9 cellular contexts compared by ENCODE assay signal in genomic region chr16:2512920-2513404, GRCh38. TPM values are rescaled to one million over a fixed set of nuclear protein-coding genes. Genes with fewer than 3 reads are reported as not detected.
DNase-seq lines count a peak whose midpoint lies in the region; ATAC-seq, FAIRE-seq and TF ChIP-seq lines count a peak whose summit lies in the region.
"Had no signal": no experiment of that assay in that cellular context is flagged by ENCODE, and none has a peak within 500 bp of the region (broad histone marks: within the 10 kb centered on the region; RNA-seq: fewer than 3 reads in every experiment).

No MANE protein-coding gene starts in this region.

- FAIRE-seq in bronchial epithelial cell (lab: Jason Lieb, UNC), result no peak
- FAIRE-seq: A204.1 had no signal

- H3K27me3 ChIP-seq in bronchial epithelial cell (ENCODE audit: control insufficient read depth, insufficient read depth, low read length), result no peaks in the 10 kb centered on the region

- no peak for ATAC-seq in GM18909 (IDR thresholded peaks at IDR 0.05; ENCODE audit: poor library complexity, unreplicated experiment)

- H3K9me3 Mint-ChIP-seq in mesothelial cell of epicardium, result no peaks in the 10 kb centered on the region

- H3K4me1 Mint-ChIP-seq in mesothelial cell of epicardium, result peaks cover 47% of the 10 kb centered on the region

- H3K27ac Mint-ChIP-seq in mesothelial cell of epicardium, result peak overlapping the region; percentile 91

- peak; percentile 56 for DNase-seq in DMS 273 (lab: John Stamatoyannopoulos, UW; ENCODE audit: unreplicated experiment)
- no peak for DNase-seq in DMS 273 treated with DMSO at 0.1 percent for 48 hours (lab: John Stamatoyannopoulos, UW)
- peak; percentile 70 for DNase-seq in NCI-H146 (lab: John Stamatoyannopoulos, UW)
- DNase-seq in bronchial epithelial cell (ENCODE audit: low read depth), result no peak
- no peak for DNase-seq in mesothelial cell of epicardium (ENCODE audit: low spot score in 2 of 2, unreplicated experiment in 2 of 2)
- DNase-seq in H4 (ENCODE audit: low spot score), result no peak
- DNase-seq in HEK293T (ENCODE audit: extremely low spot score), result no peak

- CTCF ChIA-PET in HEK293T (lab: Yijun Ruan, JAX), result interaction anchor here (0.6 to 1.0 kb wide), 2 partner anchors 12 to 414 kb away, joined by 3 read pairs; no protein-coding TSS in a partner anchor

- H3K4me3 Mint-ChIP-seq in mesothelial cell of epicardium, result peak overlapping the region; percentile 69

- H3K36me3 ChIP-seq in bronchial epithelial cell (ENCODE audit: control insufficient read depth, insufficient read depth, low read length), result peaks cover 7% of the 10 kb centered on the region

- TF ChIP-seq CTCF in bronchial epithelial cell (IDR thresholded peaks at IDR 0.05; ENCODE audit: insufficient read depth, low read length, severe bottlenecking), result no peak
- no peak for TF ChIP-seq CTCF in mesothelial cell of epicardium (IDR thresholded peaks at IDR 0.05; ENCODE audit: unreplicated experiment)

- H3K36me3 Mint-ChIP-seq in mesothelial cell of epicardium, result no peaks in the 10 kb centered on the region

- peaks cover 3% of the 10 kb centered on the region for H3K27me3 Mint-ChIP-seq in mesothelial cell of epicardium (ENCODE audit: low read depth)

- peak overlapping the region; percentile 97 for H3K4me3 ChIP-seq in bronchial epithelial cell (ENCODE audit: low read depth, low read length)

- POLR2A ChIA-PET in HEK293T (lab: Yijun Ruan, JAX), result interaction anchor here (0.6 to 2.3 kb wide), 6 partner anchors 8 to 53 kb away, joined by 3 to 6 read pairs (median 4); partner anchors contain the start of genes PDPK1, TBC1D24 and TEDC2

TF ChIP-seq in HEK293T, 16 proteins besides CTCF, POLR2A, EP300 and RAD21:
- TF ChIP-seq FOXK2 (IDR thresholded peaks at IDR 0.05), result no peak
- no peak for TF ChIP-seq LEF1 (IDR thresholded peaks at IDR 0.05; ENCODE audit: borderline replicate concordance)
- no peak for TF ChIP-seq ELF4 (IDR thresholded peaks at IDR 0.05)
- no peak for TF ChIP-seq SUZ12 (IDR thresholded peaks at IDR 0.05)
- no peak for TF ChIP-seq NFRKB (IDR thresholded peaks at IDR 0.05)
- TF ChIP-seq FOXM1 (IDR thresholded peaks at IDR 0.05; ENCODE audit: borderline replicate concordance), result no peak
- TF ChIP-seq FOXA1 (IDR thresholded peaks at IDR 0.05), result no peak
- no peak for TF ChIP-seq PKNOX1 (IDR thresholded peaks at IDR 0.05)
- no peak for TF ChIP-seq CTBP1 (IDR thresholded peaks at IDR 0.05; ENCODE audit: borderline replicate concordance)
- TF ChIP-seq BHLHE40 (IDR thresholded peaks at IDR 0.05; ENCODE audit: borderline replicate concordance), result no peak
- no peak for TF ChIP-seq L3MBTL2 (conservative IDR thresholded peaks at IDR 0.05)

RNA-seq across cellular contexts. Expression of gene ATP6V0C, which starts 0.8 kb away (rescaled TPM):
- total RNA-seq in bronchial epithelial cell (7.9 and 13.2 TPM in 2 replicates), mesothelial cell of epicardium (143 to 151 TPM (median 149 TPM) in 3 replicates)
- 39.7 and 40.5 TPM in 2 replicates for total RNA-seq in H4 (2014; rRNA removed; shearing (Covaris generic))

RNA-seq across cellular contexts. Expression of gene AMDHD2, which starts 7.2 kb away (rescaled TPM):
- 27.7 and 35.8 TPM in 2 replicates for total RNA-seq in bronchial epithelial cell
- 46.3 to 47.2 TPM (median 46.4 TPM) in 3 replicates for total RNA-seq in mesothelial cell of epicardium
- total RNA-seq in H4 (2014; rRNA removed; shearing (Covaris generic)), result 15.8 and 24.6 TPM in 2 replicates

RNA-seq across cellular contexts. Expression of gene CEMP1, which starts 18.2 kb away (rescaled TPM):
- total RNA-seq in bronchial epithelial cell (0.26 TPM in 1 of 2 replicates, not detected in the other), mesothelial cell of epicardium (0.75 to 1.7 TPM (median 1.1 TPM) in 3 replicates)
- total RNA-seq in H4 (2014; rRNA removed; shearing (Covaris generic)), result 0.08 TPM in 1 of 2 replicates, not detected in the other

RNA-seq across cellular contexts. Expression of gene PDPK1, which starts 24.9 kb away (rescaled TPM):
- total RNA-seq in bronchial epithelial cell, result 11.8 and 17.7 TPM in 2 replicates
- total RNA-seq in mesothelial cell of epicardium, result 40.4 to 44.6 TPM (median 42.7 TPM) in 3 replicates
- 8.2 and 9.4 TPM in 2 replicates for total RNA-seq in H4 (2014; rRNA removed; shearing (Covaris generic))

RNA-seq across cellular contexts. Expression of gene TBC1D24, which starts 38.0 kb away (rescaled TPM):
- total RNA-seq in bronchial epithelial cell (4.7 and 5.4 TPM in 2 replicates), mesothelial cell of epicardium (24.2 to 25.0 TPM (median 24.7 TPM) in 3 replicates)
- 5.6 and 5.9 TPM in 2 replicates for total RNA-seq in H4 (2014; rRNA removed; shearing (Covaris generic))

Comparison
In these comparisons a context has a peak if more than half of its experiments do, and no peak if none do; other contexts are left out.
1. DNase-seq: peak in DMS 273 (single experiment) and NCI-H146 (single experiment); none in DMS 273 treated with DMSO at 0.1 percent for 48 hours (single experiment), bronchial epithelial cell (single experiment), mesothelial cell of epicardium (0 of 2), H4 (single experiment) and HEK293T (single experiment).